ENCODE assay signal across 2 cellular contexts in the genomic region with DNA sequence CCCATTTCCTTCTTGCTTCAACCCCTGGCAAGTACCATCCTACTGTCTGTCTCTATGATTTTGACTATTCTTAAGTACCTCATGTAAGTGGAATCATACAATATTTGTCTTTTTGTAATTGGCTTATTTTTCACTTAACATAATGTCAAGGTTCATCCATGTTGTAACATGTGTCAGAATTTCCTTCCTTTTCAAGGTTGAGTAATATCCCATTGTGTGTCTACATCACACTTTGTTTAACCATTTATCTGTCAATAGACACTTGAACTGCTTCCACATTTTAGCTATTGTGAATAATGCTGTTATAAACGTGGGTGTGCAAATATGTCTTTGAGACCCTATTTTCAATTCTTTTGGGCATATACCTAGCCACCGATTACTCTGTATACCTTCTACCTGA.
A peak's percentile ranks its signal among the peaks of the same experiment; 100 is the strongest.
TF ChIP-seq lines count a peak whose summit lies in the region.

No MANE protein-coding gene starts in this region.

TF ChIP-seq in liver, 16 proteins besides CTCF, POLR2A, EP300 and RAD21:
- TF ChIP-seq, protein P1, sequence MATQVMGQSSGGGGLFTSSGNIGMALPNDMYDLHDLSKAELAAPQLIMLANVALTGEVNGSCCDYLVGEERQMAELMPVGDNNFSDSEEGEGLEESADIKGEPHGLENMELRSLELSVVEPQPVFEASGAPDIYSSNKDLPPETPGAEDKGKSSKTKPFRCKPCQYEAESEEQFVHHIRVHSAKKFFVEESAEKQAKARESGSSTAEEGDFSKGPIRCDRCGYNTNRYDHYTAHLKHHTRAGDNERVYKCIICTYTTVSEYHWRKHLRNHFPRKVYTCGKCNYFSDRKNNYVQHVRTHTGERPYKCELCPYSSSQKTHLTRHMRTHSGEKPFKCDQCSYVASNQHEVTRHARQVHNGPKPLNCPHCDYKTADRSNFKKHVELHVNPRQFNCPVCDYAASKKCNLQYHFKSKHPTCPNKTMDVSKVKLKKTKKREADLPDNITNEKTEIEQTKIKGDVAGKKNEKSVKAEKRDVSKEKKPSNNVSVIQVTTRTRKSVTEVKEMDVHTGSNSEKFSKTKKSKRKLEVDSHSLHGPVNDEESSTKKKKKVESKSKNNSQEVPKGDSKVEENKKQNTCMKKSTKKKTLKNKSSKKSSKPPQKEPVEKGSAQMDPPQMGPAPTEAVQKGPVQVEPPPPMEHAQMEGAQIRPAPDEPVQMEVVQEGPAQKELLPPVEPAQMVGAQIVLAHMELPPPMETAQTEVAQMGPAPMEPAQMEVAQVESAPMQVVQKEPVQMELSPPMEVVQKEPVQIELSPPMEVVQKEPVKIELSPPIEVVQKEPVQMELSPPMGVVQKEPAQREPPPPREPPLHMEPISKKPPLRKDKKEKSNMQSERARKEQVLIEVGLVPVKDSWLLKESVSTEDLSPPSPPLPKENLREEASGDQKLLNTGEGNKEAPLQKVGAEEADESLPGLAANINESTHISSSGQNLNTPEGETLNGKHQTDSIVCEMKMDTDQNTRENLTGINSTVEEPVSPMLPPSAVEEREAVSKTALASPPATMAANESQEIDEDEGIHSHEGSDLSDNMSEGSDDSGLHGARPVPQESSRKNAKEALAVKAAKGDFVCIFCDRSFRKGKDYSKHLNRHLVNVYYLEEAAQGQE (IDR thresholded peaks at IDR 0.05) = no peak
- TF ChIP-seq, protein P2, sequence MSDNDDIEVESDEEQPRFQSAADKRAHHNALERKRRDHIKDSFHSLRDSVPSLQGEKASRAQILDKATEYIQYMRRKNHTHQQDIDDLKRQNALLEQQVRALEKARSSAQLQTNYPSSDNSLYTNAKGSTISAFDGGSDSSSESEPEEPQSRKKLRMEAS (IDR thresholded peaks at IDR 0.05) = peak; percentile 16
- no peak for TF ChIP-seq YY1 (IDR thresholded peaks at IDR 0.05)
- peak; percentile 49 to 62 for TF ChIP-seq HNF4A (conservative IDR thresholded peaks at IDR 0.05)
- no peak for TF ChIP-seq TAF1 (conservative IDR thresholded peaks at IDR 0.05)
- peak; percentile 24 for TF ChIP-seq FOXA2 (IDR thresholded peaks at IDR 0.05)
- TF ChIP-seq RXRA (IDR thresholded peaks at IDR 0.05) = peak in 1 of 2 donors; percentile 33
- peak; percentile 65 to 73 for TF ChIP-seq JUND (IDR thresholded peaks at IDR 0.05)
- TF ChIP-seq EGR1 (IDR thresholded peaks at IDR 0.05; ENCODE audit: low read depth in 2 of 2) = peak in 1 of 2 donors; percentile 65
- no peak for TF ChIP-seq FOXA1 (IDR thresholded peaks at IDR 0.05)
- TF ChIP-seq, protein P3, sequence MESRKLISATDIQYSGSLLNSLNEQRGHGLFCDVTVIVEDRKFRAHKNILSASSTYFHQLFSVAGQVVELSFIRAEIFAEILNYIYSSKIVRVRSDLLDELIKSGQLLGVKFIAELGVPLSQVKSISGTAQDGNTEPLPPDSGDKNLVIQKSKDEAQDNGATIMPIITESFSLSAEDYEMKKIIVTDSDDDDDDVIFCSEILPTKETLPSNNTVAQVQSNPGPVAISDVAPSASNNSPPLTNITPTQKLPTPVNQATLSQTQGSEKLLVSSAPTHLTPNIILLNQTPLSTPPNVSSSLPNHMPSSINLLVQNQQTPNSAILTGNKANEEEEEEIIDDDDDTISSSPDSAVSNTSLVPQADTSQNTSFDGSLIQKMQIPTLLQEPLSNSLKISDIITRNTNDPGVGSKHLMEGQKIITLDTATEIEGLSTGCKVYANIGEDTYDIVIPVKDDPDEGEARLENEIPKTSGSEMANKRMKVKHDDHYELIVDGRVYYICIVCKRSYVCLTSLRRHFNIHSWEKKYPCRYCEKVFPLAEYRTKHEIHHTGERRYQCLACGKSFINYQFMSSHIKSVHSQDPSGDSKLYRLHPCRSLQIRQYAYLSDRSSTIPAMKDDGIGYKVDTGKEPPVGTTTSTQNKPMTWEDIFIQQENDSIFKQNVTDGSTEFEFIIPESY (IDR thresholded peaks at IDR 0.05) = peak; percentile 24
- TF ChIP-seq NR2F2 (IDR thresholded peaks at IDR 0.05) = no peak

TF ChIP-seq in HepG2, 621 proteins besides CTCF, POLR2A, EP300 and RAD21 (continued from another document):
- no peak for TF ChIP-seq FLYWCH1 (CRISPR knock-in tag; IDR thresholded peaks at IDR 0.05)
- TF ChIP-seq NR1H2 (CRISPR knock-in tag; IDR thresholded peaks at IDR 0.05; ENCODE audit: borderline replicate concordance, low read depth) = no peak
- no peak for TF ChIP-seq RNF2 (conservative IDR thresholded peaks at IDR 0.05; ENCODE audit: low read depth)
- no peak for TF ChIP-seq CBX1 (IDR thresholded peaks at IDR 0.05; ENCODE audit: low read depth)
- TF ChIP-seq, protein P4, sequence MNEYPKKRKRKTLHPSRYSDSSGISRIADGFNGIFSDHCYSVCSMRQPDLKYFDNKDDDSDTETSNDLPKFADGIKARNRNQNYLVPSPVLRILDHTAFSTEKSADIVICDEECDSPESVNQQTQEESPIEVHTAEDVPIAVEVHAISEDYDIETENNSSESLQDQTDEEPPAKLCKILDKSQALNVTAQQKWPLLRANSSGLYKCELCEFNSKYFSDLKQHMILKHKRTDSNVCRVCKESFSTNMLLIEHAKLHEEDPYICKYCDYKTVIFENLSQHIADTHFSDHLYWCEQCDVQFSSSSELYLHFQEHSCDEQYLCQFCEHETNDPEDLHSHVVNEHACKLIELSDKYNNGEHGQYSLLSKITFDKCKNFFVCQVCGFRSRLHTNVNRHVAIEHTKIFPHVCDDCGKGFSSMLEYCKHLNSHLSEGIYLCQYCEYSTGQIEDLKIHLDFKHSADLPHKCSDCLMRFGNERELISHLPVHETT (CRISPR knock-in tag; conservative IDR thresholded peaks at IDR 0.05) = no peak
- TF ChIP-seq, protein P5, sequence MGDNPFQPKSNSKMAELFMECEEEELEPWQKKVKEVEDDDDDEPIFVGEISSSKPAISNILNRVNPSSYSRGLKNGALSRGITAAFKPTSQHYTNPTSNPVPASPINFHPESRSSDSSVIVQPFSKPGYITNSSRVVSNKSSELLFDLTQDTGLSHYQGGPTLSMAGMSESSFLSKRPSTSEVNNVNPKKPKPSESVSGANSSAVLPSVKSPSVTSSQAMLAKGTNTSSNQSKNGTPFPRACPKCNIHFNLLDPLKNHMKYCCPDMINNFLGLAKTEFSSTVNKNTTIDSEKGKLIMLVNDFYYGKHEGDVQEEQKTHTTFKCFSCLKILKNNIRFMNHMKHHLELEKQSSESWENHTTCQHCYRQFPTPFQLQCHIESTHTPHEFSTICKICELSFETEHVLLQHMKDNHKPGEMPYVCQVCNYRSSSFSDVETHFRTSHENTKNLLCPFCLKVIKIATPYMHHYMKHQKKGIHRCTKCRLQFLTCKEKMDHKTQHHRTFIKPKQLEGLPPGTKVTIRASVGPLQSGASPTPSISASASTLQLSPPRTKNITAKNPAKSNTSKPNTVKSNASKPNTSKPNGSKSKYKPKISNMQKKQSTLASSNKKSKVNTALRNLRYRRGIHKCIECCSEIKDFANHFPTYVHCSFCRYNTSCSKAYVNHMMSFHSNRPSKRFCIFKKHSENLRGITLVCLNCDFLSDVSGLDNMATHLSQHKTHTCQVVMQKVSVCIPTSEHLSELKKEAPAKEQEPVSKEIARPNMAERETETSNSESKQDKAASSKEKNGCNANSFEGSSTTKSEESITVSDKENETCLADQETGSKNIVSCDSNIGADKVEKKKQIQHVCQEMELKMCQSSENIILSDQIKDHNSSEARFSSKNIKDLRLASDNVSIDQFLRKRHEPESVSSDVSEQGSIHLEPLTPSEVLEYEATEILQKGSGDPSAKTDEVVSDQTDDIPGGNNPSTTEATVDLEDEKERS (CRISPR knock-in tag; IDR thresholded peaks at IDR 0.05) = no peak
- TF ChIP-seq SPEN (CRISPR knock-in tag; IDR thresholded peaks at IDR 0.05; ENCODE audit: low read depth) = no peak
- no peak for TF ChIP-seq NCOA5 (CRISPR knock-in tag; IDR thresholded peaks at IDR 0.05)
- TF ChIP-seq ZNF207 (IDR thresholded peaks at IDR 0.05; ENCODE audit: borderline replicate concordance) = no peak
- no peak for TF ChIP-seq PCBP1 (IDR thresholded peaks at IDR 0.05; ENCODE audit: borderline replicate concordance, low read depth, low read length)
- TF ChIP-seq, protein P6, sequence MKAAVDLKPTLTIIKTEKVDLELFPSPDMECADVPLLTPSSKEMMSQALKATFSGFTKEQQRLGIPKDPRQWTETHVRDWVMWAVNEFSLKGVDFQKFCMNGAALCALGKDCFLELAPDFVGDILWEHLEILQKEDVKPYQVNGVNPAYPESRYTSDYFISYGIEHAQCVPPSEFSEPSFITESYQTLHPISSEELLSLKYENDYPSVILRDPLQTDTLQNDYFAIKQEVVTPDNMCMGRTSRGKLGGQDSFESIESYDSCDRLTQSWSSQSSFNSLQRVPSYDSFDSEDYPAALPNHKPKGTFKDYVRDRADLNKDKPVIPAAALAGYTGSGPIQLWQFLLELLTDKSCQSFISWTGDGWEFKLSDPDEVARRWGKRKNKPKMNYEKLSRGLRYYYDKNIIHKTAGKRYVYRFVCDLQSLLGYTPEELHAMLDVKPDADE (CRISPR knock-in tag; IDR thresholded peaks at IDR 0.05) = no peak
- no peak for TF ChIP-seq ZFP1 (CRISPR knock-in tag; IDR thresholded peaks at IDR 0.05)
